Comparison of ENCODE assay signal across 26 cellular contexts in genomic region chr9:127473932-127474331, GRCh38. TPM values are rescaled to one million over a fixed set of nuclear protein-coding genes. Genes with fewer than 3 reads are reported as not detected.
DNase-seq lines count a peak whose midpoint lies in the region; ATAC-seq and TF ChIP-seq lines count a peak whose summit lies in the region.
"Had no signal": no experiment of that assay in that cellular context is flagged by ENCODE, and none has a peak within 500 bp of the region (broad histone marks: within the 10 kb centered on the region; RNA-seq: fewer than 3 reads in every experiment).

No MANE protein-coding gene starts in this region.

- peak overlapping the region; percentile 14 to 57 for H3K27ac ChIP-seq in prostate gland
- H3K27ac ChIP-seq: 22Rv1, GM23248, HL-60, Peyer's patch, SJCRH30 had no signal

- peaks cover 0 to 6% of the 10 kb centered on the region in 2 donors for H3K36me3 ChIP-seq in prostate gland

- no peak for TF ChIP-seq CTCF in prostate gland (IDR thresholded peaks at IDR 0.05)

- H3K36me3 Mint-ChIP-seq in activated naive CD8-positive, alpha-beta T cell treated with anti-CD3 and anti-CD28 coated beads, Interleukin-2, amount 10 ng/mL, durations not matched to agents 7 days and 5 days: peaks cover 8% of the 10 kb centered on the region
- peaks cover 21% of the 10 kb centered on the region for H3K36me3 Mint-ChIP-seq in activated naive CD8-positive, alpha-beta T cell treated with anti-CD3 and anti-CD28 coated beads for 36 hours

- H3K27ac Mint-ChIP-seq in activated naive CD8-positive, alpha-beta T cell treated with anti-CD3 and anti-CD28 coated beads, Interleukin-2, amount 10 ng/mL, durations not matched to agents 7 days and 5 days: peak overlapping the region; percentile 28
- no peak overlapping the region for H3K27ac Mint-ChIP-seq in activated naive CD8-positive, alpha-beta T cell treated with anti-CD3 and anti-CD28 coated beads for 36 hours
- H3K27ac Mint-ChIP-seq: IgD-negative memory B cell had no signal

- TF ChIP-seq POLR2A in prostate gland (IDR thresholded peaks at IDR 0.05): no peak

- WGBS in prostate gland: 72% methylated on average over 4 of the region's 4 CpGs

- H3K4me3 ChIP-seq in prostate gland: no peak overlapping the region
- H3K4me3 ChIP-seq: GM23248, Peyer's patch, SJCRH30 had no signal

- intact Hi-C loops in left ventricle myocardium superior (cut with micrococcal nuclease) (no loop called here), prostate gland (cut with DNase I) (no loop called here)

- no peaks in the 10 kb centered on the region for H3K9me3 ChIP-seq in prostate gland
- H3K9me3 ChIP-seq: Peyer's patch, SJCRH30 had no signal

- DNase-seq in activated naive CD8-positive, alpha-beta T cell treated with anti-CD3 and anti-CD28 coated beads, Interleukin-2, amount 10 ng/mL, durations not matched to agents 7 days and 5 days: no peak
- no peak for DNase-seq in activated naive CD8-positive, alpha-beta T cell treated with anti-CD3 and anti-CD28 coated beads for 36 hours
- DNase-seq in cerebellar cortex (ENCODE audit: low spot score) (peak; percentile 80), left ventricle myocardium superior (no peak), prostate gland (ENCODE audit: low spot score) (peak; percentile 30), T-helper 1 cell (no peak), GM19238 (ENCODE audit: insufficient read length, low spot score) (no peak)
- DNase-seq in stimulated activated CD4-positive, alpha-beta T cell treated with anti-CD3 and anti-CD28 coated beads, Interleukin-15, amount 100 ng/mL, for 24 hours: no peak
- DNase-seq: ACHN, DMS153, DND-41, GM23248, H7, NCI-H1048, NCI-H1417, NCI-H1694, NCI-H2081 treated with DMSO at 0.1 percent for 48 hours, NCI-H2171, NCI-H226, NCI-H510A, NCI-H69, Peyer's patch, SJCRH30 had no signal

- POLR2A ChIA-PET in activated naive CD8-positive, alpha-beta T cell treated with anti-CD3 and anti-CD28 coated beads, Interleukin-2, amount 10 ng/mL, durations not matched to agents 7 days and 5 days (lab: Charles Lee): interaction anchor here (0.7 kb wide), 2 partner anchors 17 to 619 kb away, joined by 3 to 5 read pairs; no protein-coding TSS in a partner anchor

- H3K27me3 Mint-ChIP-seq in activated naive CD8-positive, alpha-beta T cell treated with anti-CD3 and anti-CD28 coated beads, Interleukin-2, amount 10 ng/mL, durations not matched to agents 7 days and 5 days: no peaks in the 10 kb centered on the region
- H3K27me3 Mint-ChIP-seq in activated naive CD8-positive, alpha-beta T cell treated with anti-CD3 and anti-CD28 coated beads for 36 hours: no peaks in the 10 kb centered on the region
- H3K27me3 Mint-ChIP-seq: IgD-negative memory B cell had no signal

- H3K4me3 Mint-ChIP-seq in activated naive CD8-positive, alpha-beta T cell treated with anti-CD3 and anti-CD28 coated beads, Interleukin-2, amount 10 ng/mL, durations not matched to agents 7 days and 5 days: no peak overlapping the region
- H3K4me3 Mint-ChIP-seq in activated naive CD8-positive, alpha-beta T cell treated with anti-CD3 and anti-CD28 coated beads for 36 hours: no peak overlapping the region
- H3K4me3 Mint-ChIP-seq: IgD-negative memory B cell had no signal

- H3K9me3 Mint-ChIP-seq in activated naive CD8-positive, alpha-beta T cell treated with anti-CD3 and anti-CD28 coated beads, Interleukin-2, amount 10 ng/mL, durations not matched to agents 7 days and 5 days: no peaks in the 10 kb centered on the region
- H3K9me3 Mint-ChIP-seq in activated naive CD8-positive, alpha-beta T cell treated with anti-CD3 and anti-CD28 coated beads for 36 hours: no peaks in the 10 kb centered on the region
- H3K9me3 Mint-ChIP-seq: IgD-negative memory B cell had no signal

- H3K27me3 ChIP-seq in prostate gland (replicated peaks; ENCODE audit: insufficient read depth): no peaks in the 10 kb centered on the region
- H3K27me3 ChIP-seq: Peyer's patch, SJCRH30 had no signal

- H3K4me1 Mint-ChIP-seq in activated naive CD8-positive, alpha-beta T cell treated with anti-CD3 and anti-CD28 coated beads, Interleukin-2, amount 10 ng/mL, durations not matched to agents 7 days and 5 days: peaks cover 1% of the 10 kb centered on the region
- no peaks in the 10 kb centered on the region for H3K4me1 Mint-ChIP-seq in activated naive CD8-positive, alpha-beta T cell treated with anti-CD3 and anti-CD28 coated beads for 36 hours

- no peak for ATAC-seq in activated naive CD8-positive, alpha-beta T cell treated with anti-CD3 and anti-CD28 coated beads, Interleukin-2, amount 10 ng/mL, durations not matched to agents 7 days and 5 days (ENCODE audit: low read depth)
- peak; percentile 84 for ATAC-seq in left ventricle myocardium superior

- H3K4me1 ChIP-seq in prostate gland (replicated peaks): no peaks in the 10 kb centered on the region
- H3K4me1 ChIP-seq: Peyer's patch, SJCRH30 had no signal

RNA-seq across cellular contexts. Expression of gene LRSAM1, which starts 22.6 kb away (rescaled TPM):
- 10 to 100 TPM; 22.4 to 25.5 TPM for total RNA-seq in activated naive CD8-positive, alpha-beta T cell treated with anti-CD3 and anti-CD28 coated beads, Interleukin-2, amount 10 ng/mL, durations not matched to agents 7 days and 5 days
- 10 to 100 TPM; 17.7 to 20.7 TPM for total RNA-seq in activated naive CD8-positive, alpha-beta T cell treated with anti-CD3 and anti-CD28 coated beads for 36 hours
- total RNA-seq in left ventricle myocardium superior: 52.0 TPM
- 10 to 100 TPM; 14.8 to 30.5 TPM for total RNA-seq in prostate gland

RNA-seq across cellular contexts. Expression of gene RPL12, which starts 22.7 kb away (rescaled TPM):
- 1,000 to 10,000 TPM; 1,332 to 1,343 TPM for total RNA-seq in activated naive CD8-positive, alpha-beta T cell treated with anti-CD3 and anti-CD28 coated beads, Interleukin-2, amount 10 ng/mL, durations not matched to agents 7 days and 5 days
- 1,000 to 10,000 TPM; 2,007 to 2,108 TPM for total RNA-seq in activated naive CD8-positive, alpha-beta T cell treated with anti-CD3 and anti-CD28 coated beads for 36 hours
- 637 TPM for total RNA-seq in left ventricle myocardium superior
- 1,000 to 10,000 TPM; 1,460 to 2,640 TPM for total RNA-seq in prostate gland

RNA-seq across cellular contexts. Expression of gene ZNF79, which starts 49.8 kb away (rescaled TPM):
- total RNA-seq in activated naive CD8-positive, alpha-beta T cell treated with anti-CD3 and anti-CD28 coated beads, Interleukin-2, amount 10 ng/mL, durations not matched to agents 7 days and 5 days: 10 to 100 TPM; 14.2 to 15.0 TPM
- total RNA-seq in activated naive CD8-positive, alpha-beta T cell treated with anti-CD3 and anti-CD28 coated beads for 36 hours: 1 to 10 TPM; 7.7 to 8.6 TPM
- total RNA-seq in left ventricle myocardium superior (7.4 TPM), prostate gland (10 to 100 TPM; 14.3 to 14.5 TPM)

Comparison
In these comparisons a context has a peak if more than half of its experiments do, and no peak if none do; other contexts are left out.
1. DNase-seq: peak in cerebellar cortex (single experiment) and prostate gland (single experiment); none in activated naive CD8-positive, alpha-beta T cell treated with anti-CD3 and anti-CD28 coated beads, Interleukin-2, amount 10 ng/mL, durations not matched to agents 7 days and 5 days (single experiment), activated naive CD8-positive, alpha-beta T cell treated with anti-CD3 and anti-CD28 coated beads for 36 hours (single experiment), left ventricle myocardium superior (single experiment), T-helper 1 cell (0 of 5), stimulated activated CD4-positive, alpha-beta T cell treated with anti-CD3 and anti-CD28 coated beads, Interleukin-15, amount 100 ng/mL, for 24 hours (single experiment) and GM19238 (single experiment).